ENCODE assay signal across 1 cellular context in the genomic region with DNA sequence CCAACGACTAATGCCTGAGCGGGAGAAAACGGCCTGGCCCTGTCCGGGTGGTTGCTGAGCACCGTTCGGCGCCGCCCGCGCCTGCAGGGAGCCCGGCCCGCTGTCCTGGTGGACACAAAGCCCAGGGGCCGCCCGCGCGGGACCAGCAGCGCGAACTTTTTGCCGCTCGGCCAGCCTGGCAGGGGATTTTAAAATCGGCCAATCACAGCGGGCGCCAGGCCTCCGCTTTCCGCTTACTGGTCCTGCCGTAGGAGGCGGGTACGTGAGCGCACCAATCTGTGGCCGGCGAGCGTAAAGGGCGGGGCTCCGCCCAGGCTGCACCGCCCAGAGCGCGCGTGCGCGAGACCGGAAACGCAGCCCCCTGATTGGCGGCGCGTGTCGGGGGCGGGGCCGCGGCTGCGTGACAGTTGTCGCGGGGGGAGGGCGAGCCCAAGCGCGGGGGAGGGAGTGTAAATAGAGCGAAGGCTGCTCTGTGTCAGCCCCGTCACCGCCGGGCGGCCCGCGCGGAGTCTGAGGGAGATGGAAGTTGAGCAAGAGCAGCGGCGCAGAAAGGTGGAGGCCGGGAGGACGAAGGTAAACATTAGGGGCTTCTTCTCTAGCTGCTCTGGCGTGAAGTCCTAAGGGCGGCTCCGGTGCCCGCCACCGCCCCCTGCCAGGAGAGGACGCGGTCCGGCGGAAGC.
A peak's percentile ranks its signal among the peaks of the same experiment; 100 is the strongest.
TF ChIP-seq lines count a peak whose summit lies in the region.

A gene (minus strand): TSS at position 161 of the 680 bp plus-strand sequence. CDS start 1,132 bp downstream, outside the sequence.
A gene with protein sequence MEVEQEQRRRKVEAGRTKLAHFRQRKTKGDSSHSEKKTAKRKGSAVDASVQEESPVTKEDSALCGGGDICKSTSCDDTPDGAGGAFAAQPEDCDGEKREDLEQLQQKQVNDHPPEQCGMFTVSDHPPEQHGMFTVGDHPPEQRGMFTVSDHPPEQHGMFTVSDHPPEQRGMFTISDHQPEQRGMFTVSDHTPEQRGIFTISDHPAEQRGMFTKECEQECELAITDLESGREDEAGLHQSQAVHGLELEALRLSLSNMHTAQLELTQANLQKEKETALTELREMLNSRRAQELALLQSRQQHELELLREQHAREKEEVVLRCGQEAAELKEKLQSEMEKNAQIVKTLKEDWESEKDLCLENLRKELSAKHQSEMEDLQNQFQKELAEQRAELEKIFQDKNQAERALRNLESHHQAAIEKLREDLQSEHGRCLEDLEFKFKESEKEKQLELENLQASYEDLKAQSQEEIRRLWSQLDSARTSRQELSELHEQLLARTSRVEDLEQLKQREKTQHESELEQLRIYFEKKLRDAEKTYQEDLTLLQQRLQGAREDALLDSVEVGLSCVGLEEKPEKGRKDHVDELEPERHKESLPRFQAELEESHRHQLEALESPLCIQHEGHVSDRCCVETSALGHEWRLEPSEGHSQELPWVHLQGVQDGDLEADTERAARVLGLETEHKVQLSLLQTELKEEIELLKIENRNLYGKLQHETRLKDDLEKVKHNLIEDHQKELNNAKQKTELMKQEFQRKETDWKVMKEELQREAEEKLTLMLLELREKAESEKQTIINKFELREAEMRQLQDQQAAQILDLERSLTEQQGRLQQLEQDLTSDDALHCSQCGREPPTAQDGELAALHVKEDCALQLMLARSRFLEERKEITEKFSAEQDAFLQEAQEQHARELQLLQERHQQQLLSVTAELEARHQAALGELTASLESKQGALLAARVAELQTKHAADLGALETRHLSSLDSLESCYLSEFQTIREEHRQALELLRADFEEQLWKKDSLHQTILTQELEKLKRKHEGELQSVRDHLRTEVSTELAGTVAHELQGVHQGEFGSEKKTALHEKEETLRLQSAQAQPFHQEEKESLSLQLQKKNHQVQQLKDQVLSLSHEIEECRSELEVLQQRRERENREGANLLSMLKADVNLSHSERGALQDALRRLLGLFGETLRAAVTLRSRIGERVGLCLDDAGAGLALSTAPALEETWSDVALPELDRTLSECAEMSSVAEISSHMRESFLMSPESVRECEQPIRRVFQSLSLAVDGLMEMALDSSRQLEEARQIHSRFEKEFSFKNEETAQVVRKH (N-terminal part only) (plus strand): TSS at position 447 of the 680 bp plus-strand sequence. CDS start 73 bp downstream, at position 520.

TF ChIP-seq in IMR-90, 13 proteins besides CTCF, POLR2A, EP300 and RAD21:
- TF ChIP-seq MAFK (IDR thresholded peaks at IDR 0.05; ENCODE audit: low read depth, low read length) (no peak), MXI1 (IDR thresholded peaks at IDR 0.05; ENCODE audit: borderline replicate concordance, low read depth, low read length) (peak; percentile 34; the same call in 1 of the 2 replicates), CEBPB (IDR thresholded peaks at IDR 0.05; ENCODE audit: low read depth, low read length) (peak; percentile 43; the same call in 1 of the 2 replicates), FOS (IDR thresholded peaks at IDR 0.05; ENCODE audit: low read depth, low read length) (peak; percentile 45; the same call in 1 of the 2 replicates), RCOR1 (IDR thresholded peaks at IDR 0.05; ENCODE audit: insufficient replicate concordance, low read length) (no peak), BHLHE40 (IDR thresholded peaks at IDR 0.05; ENCODE audit: low read depth, low read length) (0 out of 2 replicates have a peak, but pooled peaks have one; percentile 26), MAZ (IDR thresholded peaks at IDR 0.05; ENCODE audit: borderline replicate concordance, low read depth, low read length) (peak; percentile 69; the same call in 1 of the 2 replicates), RFX5 (IDR thresholded peaks at IDR 0.05; ENCODE audit: low read depth, low read length) (no peak), NFE2L2 (IDR thresholded peaks at IDR 0.05; ENCODE audit: low read depth, low read length) (no peak)
TF ChIP-seq in IMR-90: peak in this region for 5.
